ENCODE assay signal across 15 cellular contexts in genomic region chr1:84373446-84374141, GRCh38. TPM values are rescaled to one million over a fixed set of nuclear protein-coding genes. Genes with fewer than 3 reads are reported as not detected.
A peak's percentile ranks its signal among the peaks of the same experiment; 100 is the strongest.
DNase-seq lines count a peak whose midpoint lies in the region; ATAC-seq and TF ChIP-seq lines count a peak whose summit lies in the region.
"Had no signal": no experiment of that assay in that cellular context is flagged by ENCODE, and none has a peak within 500 bp of the region (broad histone marks: within the 10 kb centered on the region; RNA-seq: fewer than 3 reads in every experiment).

No MANE protein-coding gene starts in this region.

- H2BK20ac ChIP-seq in IMR-90 (ENCODE audit: low read depth, low read length): no peak overlapping the region

- no peak overlapping the region for H4K91ac ChIP-seq in IMR-90 (ENCODE audit: insufficient read depth, low read depth, low read length)

- H4K5ac ChIP-seq in IMR-90 (ENCODE audit: low read depth, low read length): no peak overlapping the region

- no peak overlapping the region for H3K14ac ChIP-seq in IMR-90 (replicated peaks; ENCODE audit: low read depth, low read length)

- H3K18ac ChIP-seq in IMR-90 (ENCODE audit: low read depth, low read length): peak overlapping the region; percentile 15; the same call in 1 of the 2 replicates

- H3K4me2 ChIP-seq in IMR-90 (ENCODE audit: low read depth, low read length): no peak overlapping the region
- H3K4me2 ChIP-seq in neural progenitor cell: no peak overlapping the region

- peaks cover 0 to 3% (median 0%) of the 10 kb centered on the region in 11 donors for H3K9me3 Mint-ChIP-seq in naive thymus-derived CD4-positive, alpha-beta T cell
- no peaks in the 10 kb centered on the region for H3K9me3 Mint-ChIP-seq in neural progenitor cell
- no peaks in the 10 kb centered on the region for H3K9me3 Mint-ChIP-seq in effector memory CD8-positive, alpha-beta T cell
- H3K9me3 Mint-ChIP-seq: H9 had no signal

- H2AK9ac ChIP-seq in IMR-90 (replicated peaks; ENCODE audit: low read depth, low read length, poor library complexity): no peak overlapping the region

- no peaks in the 10 kb centered on the region for H3F3A ChIP-seq in neural progenitor cell (ENCODE audit: low read depth)

- H4K20me1 ChIP-seq in IMR-90 (ENCODE audit: insufficient read depth, low read length) (no peaks in the 10 kb centered on the region), neural progenitor cell (ENCODE audit: low read depth) (no peaks in the 10 kb centered on the region)

- intact Hi-C loops in IMR-90 (cut with micrococcal nuclease): no loop called here
- intact Hi-C loops in naive thymus-derived CD4-positive, alpha-beta T cell (cut with micrococcal nuclease): no loop called here

- H3K9me3 ChIP-seq in IMR-90 (ENCODE audit: control insufficient read depth, insufficient read depth, low read length) (no peaks in the 10 kb centered on the region), neural progenitor cell (ENCODE audit: low read depth) (no peaks in the 10 kb centered on the region)
- H3K9me3 ChIP-seq in naive thymus-derived CD4-positive, alpha-beta T cell (ENCODE audit: control insufficient read depth in 2 of 3, low read length in 3 of 3): no peaks in the 10 kb centered on the region
- H3K9me3 ChIP-seq: BE2C had no signal

- no peak overlapping the region for H4K8ac ChIP-seq in IMR-90 (ENCODE audit: low read depth in 2 of 2, low read length in 2 of 2)

- H3K4me3 Mint-ChIP-seq in naive thymus-derived CD4-positive, alpha-beta T cell: no peak overlapping the region
- no peak overlapping the region for H3K4me3 Mint-ChIP-seq in neural progenitor cell
- H3K4me3 Mint-ChIP-seq in effector memory CD8-positive, alpha-beta T cell: no peak overlapping the region
- H3K4me3 Mint-ChIP-seq: CD4-positive, alpha-beta memory T cell; H9 had no signal

- H3K27ac ChIP-seq in IMR-90 (ENCODE audit: insufficient read depth, low read length): no peak overlapping the region
- H3K27ac ChIP-seq in naive thymus-derived CD4-positive, alpha-beta T cell (ENCODE audit: low read depth, low read length): no peak overlapping the region
- H3K27ac ChIP-seq in neural progenitor cell: no peak overlapping the region
- H3K27ac ChIP-seq: C4-2B had no signal

- peaks cover 5% of the 10 kb centered on the region for H3K9me1 ChIP-seq in IMR-90 (ENCODE audit: insufficient read depth, low read length)

- no peaks in the 10 kb centered on the region for H3K27me3 Mint-ChIP-seq in naive thymus-derived CD4-positive, alpha-beta T cell
- peaks cover 2% of the 10 kb centered on the region for H3K27me3 Mint-ChIP-seq in neural progenitor cell (ENCODE audit: insufficient read depth, low read depth)
- H3K27me3 Mint-ChIP-seq in effector memory CD8-positive, alpha-beta T cell: no peaks in the 10 kb centered on the region

- H3K27me3 ChIP-seq in IMR-90 (ENCODE audit: control insufficient read depth, insufficient read depth, low read length): no peaks in the 10 kb centered on the region
- H3K27me3 ChIP-seq in naive thymus-derived CD4-positive, alpha-beta T cell (ENCODE audit: control insufficient read depth in 2 of 2, insufficient read depth in 2 of 2, low read length in 2 of 2): no peaks in the 10 kb centered on the region
- H3K27me3 ChIP-seq in neural progenitor cell: no peaks in the 10 kb centered on the region
- H3K27me3 ChIP-seq: BE2C had no signal

- peaks cover 0 to 2% (median 0%) of the 10 kb centered on the region in 7 donors for H3K4me1 Mint-ChIP-seq in naive thymus-derived CD4-positive, alpha-beta T cell
- H3K4me1 Mint-ChIP-seq in neural progenitor cell: peaks cover 4% of the 10 kb centered on the region
- H3K4me1 Mint-ChIP-seq in effector memory CD8-positive, alpha-beta T cell (ENCODE audit: low read depth in 2 of 2): no peaks in the 10 kb centered on the region
- H3K4me1 Mint-ChIP-seq: CD4-positive, alpha-beta memory T cell; H9 had no signal

- TF ChIP-seq RAD21 in IMR-90 (IDR thresholded peaks at IDR 0.05; ENCODE audit: low read length): no peak

- DNase-seq in IMR-90 (peak; percentile 47), fibroblast of peridontal ligament (ENCODE audit: extremely low read depth) (peak; percentile 63), neural progenitor cell (ENCODE audit: low spot score) (no peak), occipital lobe (lab: John Stamatoyannopoulos, UW) (no peak)
- DNase-seq in naive thymus-derived CD4-positive, alpha-beta T cell: no peak
- DNase-seq in effector memory CD8-positive, alpha-beta T cell: no peak
- DNase-seq: BE2C; CD4-positive, alpha-beta memory T cell; DMS79; EL; GOT3; H9 had no signal

- no peak overlapping the region for H3K23ac ChIP-seq in IMR-90 (ENCODE audit: low read depth, low read length)

- no peak overlapping the region for H2BK5ac ChIP-seq in IMR-90 (ENCODE audit: low read depth, low read length, poor library complexity, severe bottlenecking)

- no TSS peak for BruUV-seq in IMR-90 (replicated peaks; lab: Mats Ljungman, UMichigan)

- H3K56ac ChIP-seq in IMR-90 (ENCODE audit: extremely low read depth, insufficient read depth, low read length): no peak overlapping the region

- H3K4me1 ChIP-seq in IMR-90 (ENCODE audit: control insufficient read depth, insufficient read depth, low read length): peaks cover 12% of the 10 kb centered on the region
- no peaks in the 10 kb centered on the region for H3K4me1 ChIP-seq in naive thymus-derived CD4-positive, alpha-beta T cell (ENCODE audit: control insufficient read depth in 2 of 2, insufficient read depth in 2 of 2, low read length in 2 of 2)
- no peaks in the 10 kb centered on the region for H3K4me1 ChIP-seq in neural progenitor cell

- H3K4ac ChIP-seq in IMR-90 (ENCODE audit: low read depth, low read length): no peak overlapping the region

- no peaks in the 10 kb centered on the region for H3K79me2 ChIP-seq in neural progenitor cell (ENCODE audit: low read depth)

- H3K36me3 ChIP-seq in IMR-90 (ENCODE audit: control insufficient read depth, insufficient read depth, low read length): no peaks in the 10 kb centered on the region
- H3K36me3 ChIP-seq in naive thymus-derived CD4-positive, alpha-beta T cell (ENCODE audit: control insufficient read depth in 2 of 3, insufficient read depth in 3 of 3, low read length in 3 of 3): no peaks in the 10 kb centered on the region
- no peaks in the 10 kb centered on the region for H3K36me3 ChIP-seq in neural progenitor cell
- H3K36me3 ChIP-seq: BE2C had no signal

- no CpG with 5 or more reads among the region's 2 CpGs for WGBS in IMR-90 (ENCODE audit: extremely low coverage in 2 of 2, insufficient read length in 1 of 2), 2 experiments

- H3K9ac ChIP-seq in IMR-90 (ENCODE audit: low read depth, low read length) (no peak overlapping the region), neural progenitor cell (no peak overlapping the region)

- peaks cover 0 to 5% (median 0%) of the 10 kb centered on the region in 5 donors for H3K36me3 Mint-ChIP-seq in naive thymus-derived CD4-positive, alpha-beta T cell
- no peaks in the 10 kb centered on the region for H3K36me3 Mint-ChIP-seq in neural progenitor cell
- no peaks in the 10 kb centered on the region for H3K36me3 Mint-ChIP-seq in effector memory CD8-positive, alpha-beta T cell (ENCODE audit: insufficient read depth)
- H3K36me3 Mint-ChIP-seq: CD4-positive, alpha-beta memory T cell had no signal

- no peak overlapping the region for H2AK5ac ChIP-seq in IMR-90 (ENCODE audit: low read depth, low read length)

- no peak for TF ChIP-seq POLR2A in IMR-90 (IDR thresholded peaks at IDR 0.05; ENCODE audit: low read depth, low read length)

- no peak overlapping the region for H3K27ac Mint-ChIP-seq in naive thymus-derived CD4-positive, alpha-beta T cell
- no peak overlapping the region for H3K27ac Mint-ChIP-seq in neural progenitor cell
- H3K27ac Mint-ChIP-seq in effector memory CD8-positive, alpha-beta T cell: no peak overlapping the region
- H3K27ac Mint-ChIP-seq: CD4-positive, alpha-beta memory T cell; H9 had no signal

- CTCF ChIA-PET in IMR-90 (lab: Yijun Ruan, JAX): no interaction called here
- CTCF ChIA-PET in naive thymus-derived CD4-positive, alpha-beta T cell (lab: Charles Lee): no interaction called here

- dilution Hi-C loops in IMR-90 (cut with HindIII; ENCODE audit: low sequenced_read_pairs, unreplicated experiment): no loop called here

- H3K4me3 ChIP-seq in IMR-90 (ENCODE audit: insufficient read depth, low read depth, low read length) (no peak overlapping the region), neural progenitor cell (no peak overlapping the region)
- H3K4me3 ChIP-seq in naive thymus-derived CD4-positive, alpha-beta T cell (ENCODE audit: low read length): no peak overlapping the region

- no peak overlapping the region for H2BK120ac ChIP-seq in IMR-90 (ENCODE audit: low read depth, low read length)

- POLR2A ChIA-PET in IMR-90 (lab: Charles Lee; ENCODE audit: unreplicated experiment): no interaction called here
- POLR2A ChIA-PET in naive thymus-derived CD4-positive, alpha-beta T cell (lab: Charles Lee): no interaction called here

- H3K79me1 ChIP-seq in IMR-90 (ENCODE audit: low read depth in 1 of 2, low read length in 2 of 2): no peaks in the 10 kb centered on the region

- H2AFZ ChIP-seq in IMR-90 (replicated peaks; ENCODE audit: low read length, poor library complexity) (no peak overlapping the region), neural progenitor cell (replicated peaks) (no peak overlapping the region)

- TF ChIP-seq CTCF in IMR-90 (conservative IDR thresholded peaks at IDR 0.05; ENCODE audit: low read depth, low read length) (no peak), neural progenitor cell (IDR thresholded peaks at IDR 0.05) (no peak)

- no peak overlapping the region for H2BK15ac ChIP-seq in IMR-90 (ENCODE audit: low read depth, low read length)

- in situ Hi-C loops in IMR-90 (cut with MboI; ENCODE audit: low sequenced_read_pairs): no loop called here

- no peak for ATAC-seq in IMR-90 (ENCODE audit: low read depth)
- peak; percentile 37 for ATAC-seq in naive thymus-derived CD4-positive, alpha-beta T cell
- ATAC-seq in activated CD4-positive, CD25-positive, alpha-beta regulatory T cell treated with anti-CD3 and anti-CD28 coated beads, Interleukin-2, amount 50 U/mL, for 24 hours: no peak
- no peak for ATAC-seq in effector memory CD8-positive, alpha-beta T cell (replicated peaks)

TF ChIP-seq in IMR-90, 13 proteins besides CTCF, POLR2A, EP300 and RAD21:
- TF ChIP-seq MAZ (IDR thresholded peaks at IDR 0.05; ENCODE audit: borderline replicate concordance, low read depth, low read length): no peak
- TF ChIP-seq CEBPB (IDR thresholded peaks at IDR 0.05; ENCODE audit: low read depth, low read length): peak; percentile 49; the same call in 1 of the 2 replicates

RNA-seq across cellular contexts. Expression of gene DNASE2B, which starts 24.7 kb away (rescaled TPM):
- not detected in 2 replicates for total RNA-seq in IMR-90 (2012; rRNA removed)
- not detected in 2 replicates for polyA plus RNA-seq in IMR-90 (2012; rRNA removed)
- not detected in 2 replicates for polyA plus RNA-seq in IMR-90 (2012; cell fraction: cytosol; rRNA removed)
- not detected in 2 replicates for polyA plus RNA-seq in IMR-90 (2012; cell fraction: nucleus; rRNA removed; ENCODE audit: low replicate concordance)
- not detected for total RNA-seq in naive thymus-derived CD4-positive, alpha-beta T cell
- polyA plus RNA-seq in naive thymus-derived CD4-positive, alpha-beta T cell: not detected
- total RNA-seq in neural progenitor cell (ENCODE audit: low replicate concordance): not detected in 2 replicates
- 0.16 TPM for total RNA-seq in occipital lobe
- total RNA-seq: CD4-positive, alpha-beta memory T cell; H9; HT-29 had no signal
- polyA plus RNA-seq: CD4-positive, alpha-beta memory T cell had no signal

Comparison
In these comparisons a context has a peak if more than half of its experiments do, and no peak if none do; other contexts are left out.
1. DNase-seq: peak in IMR-90 (single experiment) and fibroblast of peridontal ligament (single experiment); none in naive thymus-derived CD4-positive, alpha-beta T cell (0 of 9), neural progenitor cell (single experiment), effector memory CD8-positive, alpha-beta T cell (0 of 3) and occipital lobe (single experiment).